Comparison of ENCODE assay signal across 15 cellular contexts in the genomic region with DNA sequence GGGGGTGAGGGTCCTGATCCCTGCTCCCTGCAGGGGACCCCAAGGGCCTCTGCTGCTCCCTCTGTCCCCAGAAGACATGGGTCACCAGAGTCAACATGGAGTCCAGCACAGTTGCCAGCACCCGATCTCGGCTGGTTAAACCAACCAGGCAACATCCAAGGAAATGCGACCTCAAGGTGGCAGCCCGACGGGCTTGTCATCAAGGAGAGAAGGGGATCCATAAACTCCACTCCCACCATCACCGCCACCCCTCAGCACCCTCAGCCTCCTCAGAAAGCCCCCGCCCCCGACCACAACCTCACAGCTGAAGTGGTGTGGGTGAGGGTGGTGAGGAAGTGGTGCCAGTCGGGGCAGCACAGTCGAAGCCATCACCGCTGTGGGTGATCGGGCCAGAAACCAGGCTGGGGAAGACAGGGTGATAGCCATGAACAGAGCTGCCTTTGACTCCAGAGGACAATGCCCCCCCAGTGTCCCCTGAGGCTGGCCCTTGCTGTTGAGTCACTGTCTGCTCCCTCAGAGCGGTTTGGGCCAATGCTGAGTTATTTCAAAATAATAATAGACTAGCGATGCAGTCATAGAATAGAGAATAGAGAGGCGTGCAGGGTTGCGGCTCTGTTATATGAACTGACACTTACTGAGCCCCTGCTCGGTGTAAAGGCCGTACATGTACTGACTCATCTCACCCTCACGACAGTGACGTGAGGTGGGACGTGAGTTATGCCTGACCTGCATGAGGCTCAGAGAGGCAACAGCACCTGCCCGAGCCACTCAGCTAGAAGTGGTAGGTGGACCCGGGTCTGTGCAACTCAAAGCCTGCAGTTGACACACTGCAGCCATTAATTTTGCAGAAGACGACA.
A peak's percentile ranks its signal among the peaks of the same experiment; 100 is the strongest.
DNase-seq lines count a peak whose midpoint lies in the region; ATAC-seq, FAIRE-seq and TF ChIP-seq lines count a peak whose summit lies in the region.
"Had no signal": no experiment of that assay in that cellular context is flagged by ENCODE, and none has a peak within 500 bp of the region (broad histone marks: within the 10 kb centered on the region; RNA-seq: fewer than 3 reads in every experiment).

No MANE protein-coding gene starts in this region.

- dilution Hi-C loops in IMR-90 (cut with HindIII; ENCODE audit: low sequenced_read_pairs, unreplicated experiment), result no loop called here

- H3K79me1 ChIP-seq in IMR-90 (ENCODE audit: low read depth in 1 of 2, low read length in 2 of 2), result no peaks in the 10 kb centered on the region

- POLR2A ChIA-PET in IMR-90 (lab: Charles Lee; ENCODE audit: unreplicated experiment), result no interaction called here

- H2BK5ac ChIP-seq in IMR-90 (ENCODE audit: low read depth, low read length, poor library complexity, severe bottlenecking), result no peak overlapping the region

- no peak overlapping the region for H3K56ac ChIP-seq in IMR-90 (ENCODE audit: extremely low read depth, insufficient read depth, low read length)

- H2AK9ac ChIP-seq in IMR-90 (replicated peaks; ENCODE audit: low read depth, low read length, poor library complexity), result no peak overlapping the region

- no peak overlapping the region for H3K4me2 ChIP-seq in IMR-90 (ENCODE audit: low read depth, low read length)
- H3K4me2 ChIP-seq: BLaER1 had no signal

- no peak for FAIRE-seq in small intestine (lab: Jason Lieb, UNC)

- H3K4me3 ChIP-seq in IMR-90 (ENCODE audit: insufficient read depth, low read depth, low read length), result no peak overlapping the region
- no peak overlapping the region for H3K4me3 ChIP-seq in fibroblast of the aortic adventitia (ENCODE audit: low read depth, low read length)
- no peak overlapping the region for H3K4me3 ChIP-seq in small intestine (ENCODE audit: low read depth in 1 of 2, low read length in 2 of 2)
- H3K4me3 ChIP-seq: BLaER1, HAP-1, SJCRH30, suprapubic skin had no signal

- intact Hi-C loops in IMR-90 (cut with micrococcal nuclease), result no loop called here

- H2AK5ac ChIP-seq in IMR-90 (ENCODE audit: low read depth, low read length), result no peak overlapping the region

- no peak overlapping the region for H3K23ac ChIP-seq in IMR-90 (ENCODE audit: low read depth, low read length)

- no peak overlapping the region for H3K14ac ChIP-seq in IMR-90 (replicated peaks; ENCODE audit: low read depth, low read length)

- H3K9me3 ChIP-seq in IMR-90 (ENCODE audit: control insufficient read depth, insufficient read depth, low read length), result no peaks in the 10 kb centered on the region
- no peaks in the 10 kb centered on the region for H3K9me3 ChIP-seq in small intestine (ENCODE audit: control insufficient read depth, low read depth)
- H3K9me3 ChIP-seq: BLaER1, HAP-1, SJCRH30, suprapubic skin had no signal

- in situ Hi-C loops in IMR-90 (cut with MboI; ENCODE audit: low sequenced_read_pairs), result no loop called here
- in situ Hi-C loops in KBM-7 (cut with MboI; ENCODE audit: low pct_unique_long_range_greater_than_20kb, low sequenced_read_pairs), result no loop called here

- H4K91ac ChIP-seq in IMR-90 (ENCODE audit: insufficient read depth, low read depth, low read length), result no peak overlapping the region

- no TSS peak for BruUV-seq in IMR-90 (replicated peaks; lab: Mats Ljungman, UMichigan)

- no peaks in the 10 kb centered on the region for H4K20me1 ChIP-seq in IMR-90 (ENCODE audit: insufficient read depth, low read length)
- H4K20me1 ChIP-seq: BLaER1 had no signal

- ATAC-seq in IMR-90 (ENCODE audit: low read depth) (no peak), GM18907 (IDR thresholded peaks at IDR 0.05; ENCODE audit: unreplicated experiment) (no peak)
- ATAC-seq: naive thymus-derived CD8-positive, alpha-beta T cell had no signal

- TF ChIP-seq RAD21 in IMR-90 (IDR thresholded peaks at IDR 0.05; ENCODE audit: low read length), result no peak

- H3K4ac ChIP-seq in IMR-90 (ENCODE audit: low read depth, low read length), result no peak overlapping the region

- H3K27me3 ChIP-seq in IMR-90 (ENCODE audit: control insufficient read depth, insufficient read depth, low read length) (peaks cover 35% of the 10 kb centered on the region), small intestine (ENCODE audit: control insufficient read depth in 2 of 2, insufficient read depth in 2 of 2, low read length in 2 of 2) (peaks cover 0 to 9% of the 10 kb centered on the region in 2 donors)
- H3K27me3 ChIP-seq: BLaER1 had no signal

- H2AFZ ChIP-seq in IMR-90 (replicated peaks; ENCODE audit: low read length, poor library complexity), result no peak overlapping the region

- H4K8ac ChIP-seq in IMR-90 (ENCODE audit: low read depth in 2 of 2, low read length in 2 of 2), result no peak overlapping the region

- H3K27ac ChIP-seq in IMR-90 (ENCODE audit: insufficient read depth, low read length), result no peak overlapping the region
- H3K27ac ChIP-seq in small intestine (ENCODE audit: low read depth in 1 of 2, low read length in 1 of 2), result no peak overlapping the region
- H3K27ac ChIP-seq: BLaER1, SJCRH30, suprapubic skin had no signal

- H3K36me3 ChIP-seq in IMR-90 (ENCODE audit: control insufficient read depth, insufficient read depth, low read length) (no peaks in the 10 kb centered on the region), small intestine (ENCODE audit: control insufficient read depth in 2 of 2, insufficient read depth in 2 of 2, low read length in 2 of 2) (no peaks in the 10 kb centered on the region)
- H3K36me3 ChIP-seq: BLaER1, HAP-1, SJCRH30, suprapubic skin had no signal

- no peak overlapping the region for H3K9ac ChIP-seq in IMR-90 (ENCODE audit: low read depth, low read length)
- H3K9ac ChIP-seq: BLaER1 had no signal

- no peak overlapping the region for H2BK20ac ChIP-seq in IMR-90 (ENCODE audit: low read depth, low read length)

- H3K9me1 ChIP-seq in IMR-90 (ENCODE audit: insufficient read depth, low read length), result no peaks in the 10 kb centered on the region

- H3K4me1 ChIP-seq in IMR-90 (ENCODE audit: control insufficient read depth, insufficient read depth, low read length), result no peaks in the 10 kb centered on the region
- H3K4me1 ChIP-seq in small intestine (ENCODE audit: control insufficient read depth in 2 of 2, insufficient read depth in 1 of 2, low read depth in 1 of 2, low read length in 1 of 2), result no peaks in the 10 kb centered on the region
- H3K4me1 ChIP-seq: HAP-1, SJCRH30 had no signal

- H3K18ac ChIP-seq in IMR-90 (ENCODE audit: low read depth, low read length), result no peak overlapping the region

- no peak overlapping the region for H2BK120ac ChIP-seq in IMR-90 (ENCODE audit: low read depth, low read length)

- no peak for TF ChIP-seq POLR2A in IMR-90 (IDR thresholded peaks at IDR 0.05; ENCODE audit: low read depth, low read length)

- no peak overlapping the region for H4K5ac ChIP-seq in IMR-90 (ENCODE audit: low read depth, low read length)

- TF ChIP-seq CTCF in IMR-90 (conservative IDR thresholded peaks at IDR 0.05; ENCODE audit: low read depth, low read length), result no peak
- no peak for TF ChIP-seq CTCF in fibroblast of the aortic adventitia (IDR thresholded peaks at IDR 0.05; ENCODE audit: insufficient read depth, low read length)

- 63% methylated on average over 9 of the region's 24 CpGs; no CpG with 5 or more reads in 1 of the 2 experiments for WGBS in IMR-90 (ENCODE audit: extremely low coverage in 2 of 2, insufficient read length in 1 of 2), 2 experiments
- WGBS in small intestine, 3 donors, result 79 to 87% (median 87%) methylated on average over 24 of the region's 24 CpGs

- CTCF ChIA-PET in IMR-90 (lab: Yijun Ruan, JAX), result no interaction called here

- no peak overlapping the region; the same call in 2 of the 3 replicates for H2BK15ac ChIP-seq in IMR-90 (ENCODE audit: low read depth, low read length)

- DNase-seq in AG20443 (ENCODE audit: low spot score) (peak; percentile 60), IMR-90 (peak; percentile 17), fibroblast of the aortic adventitia (ENCODE audit: low read depth) (peak; percentile 11), nucleus accumbens (lab: John Stamatoyannopoulos, UW) (peak in 51 of 56 donors; percentile 11 to 88 (median 67)), NCI-H510A (lab: John Stamatoyannopoulos, UW) (no peak), small intestine (no peak), KBM-7 (no peak)
- DNase-seq: activated CD4-positive, CD25-positive, alpha-beta regulatory T cell treated with anti-CD3 and anti-CD28 coated beads, Interleukin-2, amount 50 U/mL, for 72 hours; naive thymus-derived CD8-positive, alpha-beta T cell; NCI-H510A treated with DMSO at 0.1 percent for 48 hours; SJCRH30 had no signal

TF ChIP-seq in IMR-90, 13 proteins besides CTCF, POLR2A, EP300 and RAD21:
- TF ChIP-seq CHD1 (IDR thresholded peaks at IDR 0.05; ENCODE audit: low read depth, low read length) (no peak), NFE2L2 (IDR thresholded peaks at IDR 0.05; ENCODE audit: low read depth, low read length) (no peak), MXI1 (IDR thresholded peaks at IDR 0.05; ENCODE audit: borderline replicate concordance, low read depth, low read length) (no peak), CEBPB (IDR thresholded peaks at IDR 0.05; ENCODE audit: low read depth, low read length) (no peak), RFX5 (IDR thresholded peaks at IDR 0.05; ENCODE audit: low read depth, low read length) (no peak), USF2 (IDR thresholded peaks at IDR 0.05; ENCODE audit: low read depth, low read length) (no peak), FOS (IDR thresholded peaks at IDR 0.05; ENCODE audit: low read depth, low read length) (no peak), BHLHE40 (IDR thresholded peaks at IDR 0.05; ENCODE audit: low read depth, low read length) (no peak), ELK1 (IDR thresholded peaks at IDR 0.05; ENCODE audit: borderline replicate concordance, low read depth, low read length) (no peak)

Comparison
In these comparisons a context has a peak if more than half of its experiments do, and no peak if none do; other contexts are left out.
1. DNase-seq: peak in AG20443 (single experiment), IMR-90 (single experiment), fibroblast of the aortic adventitia (single experiment) and nucleus accumbens (51 of 56); none in NCI-H510A (single experiment), small intestine (single experiment) and KBM-7 (single experiment).